In genomic region chr20:13009682-13010406, GRCh38 we compare ENCODE assay signal across 9 cellular contexts. TPM values are rescaled to one million over a fixed set of nuclear protein-coding genes. Genes with fewer than 3 reads are reported as not detected.
DNase-seq lines count a peak whose midpoint lies in the region; ATAC-seq, FAIRE-seq and TF ChIP-seq lines count a peak whose summit lies in the region.
"Had no signal": no experiment of that assay in that cellular context is flagged by ENCODE, and none has a peak within 500 bp of the region (broad histone marks: within the 10 kb centered on the region; RNA-seq: fewer than 3 reads in every experiment).

No MANE protein-coding gene starts in this region.

- FAIRE-seq in HepG2 (lab: Jason Lieb, UNC) = peak; percentile 28

- POLR2A ChIA-PET in A673 (lab: Charles Lee; ENCODE audit: low non-redundant PET) (no interaction called here), HepG2 (lab: Yijun Ruan, JAX) (interaction anchor here (0.7 to 3.4 kb wide), 9 partner anchors 11 to 80 kb away, joined by 3 to 31 read pairs (median 5); no protein-coding TSS in a partner anchor)

- H3K9ac ChIP-seq in HepG2 (ENCODE audit: insufficient read depth, low read depth, low read length) = peak overlapping the region; percentile 64

- ATAC-seq in GM18498 (IDR thresholded peaks at IDR 0.05; ENCODE audit: unreplicated experiment) = peak; percentile 96
- ATAC-seq in HG02798 (IDR thresholded peaks at IDR 0.05; ENCODE audit: poor library complexity, unreplicated experiment) = peak; percentile 93
- peak; percentile 66 for ATAC-seq in HepG2

- H3K27me3 ChIP-seq in A673 (replicated peaks; ENCODE audit: insufficient read depth, low read depth, low read length, poor library complexity) (no peaks in the 10 kb centered on the region), HepG2 (ENCODE audit: control insufficient read depth in 1 of 2, insufficient read depth in 2 of 2, low read length in 2 of 2) (no peaks in the 10 kb centered on the region; a peak in 1 of 5 replicates)

- peak; percentile 36 for DNase-seq in A673 (ENCODE audit: low spot score)
- DNase-seq in NCI-H460 (ENCODE audit: extremely low read depth, low read depth) = peak; percentile 63
- DNase-seq in caudate nucleus (lab: John Stamatoyannopoulos, UW) = peak in 3 of 61 donors; percentile 3 to 10 (median 6)
- DNase-seq in HepG2 (ENCODE audit: low spot score) = peak; percentile 63
- DNase-seq in superior temporal gyrus (ENCODE audit: extremely low spot score) = peak; percentile 79
- no peak for DNase-seq in HuH-7.5 (ENCODE audit: low spot score)

- H3K4me1 ChIP-seq in A673 (ENCODE audit: insufficient read depth, low read length, poor library complexity, severe bottlenecking) (no peaks in the 10 kb centered on the region), HepG2 (ENCODE audit: insufficient read depth, low read length) (peaks cover 73% of the 10 kb centered on the region)

- H3K79me2 ChIP-seq in HepG2 (ENCODE audit: insufficient read depth, low read length) = peaks cover 26% of the 10 kb centered on the region

- H3K9me3 ChIP-seq in A673 (ENCODE audit: low read depth, low read length, poor library complexity, severe bottlenecking) (no peaks in the 10 kb centered on the region), HepG2 (ENCODE audit: low read length) (no peaks in the 10 kb centered on the region)
- H3K9me3 ChIP-seq: neutrophil had no signal

- H3K36me3 ChIP-seq in A673 (ENCODE audit: insufficient read depth, low read length, poor library complexity, severe bottlenecking) (no peaks in the 10 kb centered on the region), HepG2 (replicated peaks in 1 of 2; ENCODE audit: control insufficient read depth in 1 of 2, insufficient read depth in 2 of 2, low read length in 2 of 2) (peaks cover 0 to 9% of the 10 kb centered on the region in 2 experiments; a peak in 3 of 5 replicates)
- H3K36me3 ChIP-seq: neutrophil had no signal

- no peak for TF ChIP-seq RAD21 in HepG2 (CRISPR knock-in tag; IDR thresholded peaks at IDR 0.05)

- TF ChIP-seq EP300 in HepG2 (IDR thresholded peaks at IDR 0.05; ENCODE audit: low read depth in 2 of 2, low read length in 2 of 2) (no peak), HepG2 (CRISPR knock-in tag; IDR thresholded peaks at IDR 0.05; ENCODE audit: borderline replicate concordance) (no peak)

- no peak for TF ChIP-seq CTCF in A673 (conservative IDR thresholded peaks at IDR 0.05; ENCODE audit: low read depth, low read length)
- TF ChIP-seq CTCF in HepG2 (CRISPR knock-in tag; IDR thresholded peaks at IDR 0.05) = no peak

- H2AFZ ChIP-seq in HepG2 (ENCODE audit: low read length) = peak overlapping the region; percentile 73

- H3K4me3 ChIP-seq in A673 (ENCODE audit: low read depth, low read length, poor library complexity, severe bottlenecking) (peak overlapping the region; percentile 25), HepG2 (replicated peaks in 1 of 3; ENCODE audit: insufficient read depth in 1 of 3, low read depth in 2 of 3, low read length in 3 of 3) (peak overlapping the region; percentile 50 to 76 (median 67))

- no peaks in the 10 kb centered on the region for H4K20me1 ChIP-seq in HepG2 (ENCODE audit: insufficient read depth, low read length)

- H3K27ac ChIP-seq in A673 (ENCODE audit: low read depth, low read length, poor library complexity, severe bottlenecking) (no peak overlapping the region), caudate nucleus (ENCODE audit: low read depth, low read length) (peak overlapping the region; percentile 61), HepG2 (ENCODE audit: extremely low read length, insufficient read depth, low read length) (peak overlapping the region; percentile 49)
- H3K27ac ChIP-seq: neutrophil had no signal

- in situ Hi-C loops in HepG2 (cut with HindIII; ENCODE audit: extremely low pct_ligation_motif_present, low pct_unique_long_range_greater_than_20kb) = no loop called here

- intact Hi-C loops in A673 (cut with micrococcal nuclease; ENCODE audit: unreplicated experiment) (no loop called here), HepG2 (cut with micrococcal nuclease; ENCODE audit: unreplicated experiment) (loop anchor here (1.0 to 5.0 kb wide), 5 partner anchors 17 to 772 kb away; partner anchors contain the start of gene ESF1)

- no peak for TF ChIP-seq POLR2A in HepG2 (IDR thresholded peaks at IDR 0.05; ENCODE audit: insufficient read depth in 1 of 2, low read depth in 2 of 2, low read length in 2 of 2)

- CTCF ChIA-PET in A673 (lab: Charles Lee) (interaction anchor here (0.7 kb wide), 1 partner anchor 85 kb away, joined by 3 read pairs; no protein-coding TSS in a partner anchor), HepG2 (lab: Yijun Ruan, JAX; ENCODE audit: low intra/inter-chr PET ratio, low total read pairs) (interaction anchor here (0.9 kb wide), 1 partner anchor 96 kb away, joined by 4 read pairs; no protein-coding TSS in a partner anchor)

- 6% methylated on average over 6 of the region's 6 CpGs for whole genome bisulfite sequencing in HepG2 (ENCODE audit: low lambda C conversion rate)

- no TSS peak for BruUV-seq in A673 (replicated peaks; lab: Mats Ljungman, UMichigan)
- no TSS peak for BruUV-seq in HepG2 (replicated peaks; lab: Mats Ljungman, UMichigan)

- peak overlapping the region; percentile 95 for H3K4me2 ChIP-seq in HepG2 (ENCODE audit: low read depth, low read length)

TF ChIP-seq in HepG2, 621 proteins besides CTCF, POLR2A, EP300 and RAD21 (continues in another document):
- TF ChIP-seq, protein P1, sequence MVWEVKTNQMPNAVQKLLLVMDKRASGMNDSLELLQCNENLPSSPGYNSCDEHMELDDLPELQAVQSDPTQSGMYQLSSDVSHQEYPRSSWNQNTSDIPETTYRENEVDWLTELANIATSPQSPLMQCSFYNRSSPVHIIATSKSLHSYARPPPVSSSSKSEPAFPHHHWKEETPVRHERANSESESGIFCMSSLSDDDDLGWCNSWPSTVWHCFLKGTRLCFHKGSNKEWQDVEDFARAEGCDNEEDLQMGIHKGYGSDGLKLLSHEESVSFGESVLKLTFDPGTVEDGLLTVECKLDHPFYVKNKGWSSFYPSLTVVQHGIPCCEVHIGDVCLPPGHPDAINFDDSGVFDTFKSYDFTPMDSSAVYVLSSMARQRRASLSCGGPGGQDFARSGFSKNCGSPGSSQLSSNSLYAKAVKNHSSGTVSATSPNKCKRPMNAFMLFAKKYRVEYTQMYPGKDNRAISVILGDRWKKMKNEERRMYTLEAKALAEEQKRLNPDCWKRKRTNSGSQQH (CRISPR knock-in tag; IDR thresholded peaks at IDR 0.05; ENCODE audit: low read depth) = no peak
- TF ChIP-seq, protein P2, sequence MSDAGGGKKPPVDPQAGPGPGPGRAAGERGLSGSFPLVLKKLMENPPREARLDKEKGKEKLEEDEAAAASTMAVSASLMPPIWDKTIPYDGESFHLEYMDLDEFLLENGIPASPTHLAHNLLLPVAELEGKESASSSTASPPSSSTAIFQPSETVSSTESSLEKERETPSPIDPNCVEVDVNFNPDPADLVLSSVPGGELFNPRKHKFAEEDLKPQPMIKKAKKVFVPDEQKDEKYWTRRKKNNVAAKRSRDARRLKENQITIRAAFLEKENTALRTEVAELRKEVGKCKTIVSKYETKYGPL (CRISPR knock-in tag; IDR thresholded peaks at IDR 0.05) = 0 out of 2 replicates have a peak, but pooled peaks have one; percentile 64
- 0 out of 2 replicates have a peak, but pooled peaks have one; percentile 46 for TF ChIP-seq ZNF296 (CRISPR knock-in tag; conservative IDR thresholded peaks at IDR 0.05)
- TF ChIP-seq ZNF883 (CRISPR knock-in tag; IDR thresholded peaks at IDR 0.05; ENCODE audit: not compliant biosample characterization) = no peak
- 0 out of 4 replicates have a peak, but pooled peaks of 1 of the 2 experiments have one; percentile 12 for TF ChIP-seq MAFK (conservative IDR thresholded peaks at IDR 0.05 in 1 of 2, IDR thresholded peaks at IDR 0.05 in 1 of 2; ENCODE audit: low read length in 2 of 2)
- 0 out of 2 replicates have a peak, but pooled peaks have one; percentile 5 for TF ChIP-seq TFDP1 (CRISPR knock-in tag; IDR thresholded peaks at IDR 0.05; ENCODE audit: borderline replicate concordance)

RNA-seq across cellular contexts. Expression of gene SPTLC3, which starts 1.1 kb away (rescaled TPM):
- total RNA-seq in A673 (2021) = 0.06 and 0.22 TPM in 2 replicates
- 15.7 and 16.1 TPM in 2 replicates for total RNA-seq in NCI-H460 (2014; rRNA removed; shearing (Covaris generic))
- polyA plus RNA-seq in NCI-H460 (2014; cell fraction: nucleus; rRNA removed) = 4.3 and 25.4 TPM in 2 replicates
- total RNA-seq in HepG2 (2016; rRNA removed; fragmentation: Illumina TruSeq; extraction: Trizol) = 83.7 and 95.6 TPM in 2 replicates
- total RNA-seq in HepG2 (2016; cell fraction: cytosol; rRNA removed; fragmentation: Illumina TruSeq; extraction: Trizol; ENCODE audit: low read depth) = 5.7 and 7.4 TPM in 2 replicates
- 84.1 and 87.4 TPM in 2 replicates for total RNA-seq in HepG2 (2016; cell fraction: insoluble cytoplasmic fraction; rRNA removed; fragmentation: Illumina TruSeq; extraction: Trizol)
- 27.3 and 28.3 TPM in 2 replicates for total RNA-seq in HepG2 (2016; cell fraction: membrane; rRNA removed; fragmentation: Illumina TruSeq; extraction: Trizol)
- 151 and 157 TPM in 2 replicates for total RNA-seq in HepG2 (2016; cell fraction: nucleus; rRNA removed; fragmentation: Illumina TruSeq; extraction: Trizol)
- polyA plus RNA-seq in HepG2 (2011; rRNA removed) = 13.0 and 20.5 TPM in 2 replicates
- 8.5 and 11.9 TPM in 2 replicates for polyA plus RNA-seq in HepG2 (2011; cell fraction: cytosol; rRNA removed)
- 9.9 and 12.6 TPM in 2 replicates for polyA plus RNA-seq in HepG2 (2011; cell fraction: nucleus; rRNA removed)
- 18.7 and 45.9 TPM in 2 replicates for polyA plus RNA-seq in HepG2 (2012)
- 3.5 and 3.8 TPM in 2 replicates for polyA plus RNA-seq in HepG2 (2016; cell fraction: cytosol; fragmentation: Illumina TruSeq; extraction: Trizol; ENCODE audit: low read depth)
- 37.0 and 39.6 TPM in 2 replicates for polyA plus RNA-seq in HepG2 (2016; cell fraction: insoluble cytoplasmic fraction; fragmentation: Illumina TruSeq; extraction: Trizol; ENCODE audit: low read depth)
- 8.8 and 10.3 TPM in 2 replicates for polyA plus RNA-seq in HepG2 (2016; cell fraction: membrane; fragmentation: Illumina TruSeq; extraction: Trizol; ENCODE audit: low read depth)
- 45.3 and 58.4 TPM in 2 replicates for polyA plus RNA-seq in HepG2 (2016; cell fraction: nucleus; fragmentation: Illumina TruSeq; extraction: Trizol; ENCODE audit: insufficient read depth, low read depth)
- polyA minus RNA-seq in HepG2 (2011; rRNA and poly(A)+ RNA removed; ENCODE audit: low replicate concordance) = 0.09 and 18.0 TPM in 2 replicates
- polyA minus RNA-seq in HepG2 (2011; cell fraction: cytosol; rRNA and poly(A)+ RNA removed) = 14.0 and 19.8 TPM in 2 replicates
- polyA minus RNA-seq in HepG2 (2011; cell fraction: nucleus; rRNA and poly(A)+ RNA removed) = 91.3 and 96.6 TPM in 2 replicates
